33 cellular contexts compared by ENCODE assay signal in the genomic region with DNA sequence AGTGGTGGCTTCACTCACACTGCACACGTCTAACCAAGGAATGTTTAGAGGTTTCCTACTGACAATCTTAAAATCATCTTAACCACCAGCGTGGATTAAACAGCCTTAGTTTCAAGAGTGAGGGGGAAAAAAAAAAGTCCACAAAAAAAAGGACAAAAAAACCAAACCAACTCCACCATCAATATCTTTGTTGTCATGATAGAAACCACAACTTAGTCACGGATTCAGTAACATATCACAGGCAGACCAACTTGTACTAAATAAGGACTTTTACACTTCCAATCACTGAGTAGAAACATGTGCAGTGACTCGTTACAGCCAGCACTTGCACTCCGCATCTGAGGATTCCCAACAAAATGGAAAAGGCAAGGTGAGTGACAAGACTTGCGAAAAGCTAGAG. TPM values are rescaled to one million over a fixed set of nuclear protein-coding genes. Genes with fewer than 3 reads are reported as not detected.
A peak's percentile ranks its signal among the peaks of the same experiment; 100 is the strongest.
DNase-seq lines count a peak whose midpoint lies in the region; ATAC-seq and TF ChIP-seq lines count a peak whose summit lies in the region.
"Had no signal": no experiment of that assay in that cellular context is flagged by ENCODE, and none has a peak within 500 bp of the region (broad histone marks: within the 10 kb centered on the region; RNA-seq: fewer than 3 reads in every experiment).

No MANE protein-coding gene starts in this region.

- peaks cover 15% of the 10 kb centered on the region for H3K36me3 Mint-ChIP-seq in endothelial cell (ENCODE audit: low read depth, unreplicated experiment)
- peaks cover 44% of the 10 kb centered on the region for H3K36me3 Mint-ChIP-seq in nephron progenitor cell (ENCODE audit: low read depth)
- H3K36me3 Mint-ChIP-seq: natural killer cell had no signal

- H3K27ac Mint-ChIP-seq in endothelial cell (ENCODE audit: unreplicated experiment) (peak overlapping the region; percentile 38), nephron progenitor cell (peak overlapping the region; percentile 96)
- H3K27ac Mint-ChIP-seq: activated naive CD8-positive, alpha-beta T cell; endodermal cell; natural killer cell had no signal

- H3K4me3 Mint-ChIP-seq in endothelial cell (ENCODE audit: unreplicated experiment): no peak overlapping the region
- H3K4me3 Mint-ChIP-seq in nephron progenitor cell: no peak overlapping the region
- H3K4me3 Mint-ChIP-seq: activated naive CD8-positive, alpha-beta T cell; endodermal cell; natural killer cell had no signal

- H3K36me3 ChIP-seq in SK-N-MC (ENCODE audit: insufficient read depth, low read length): no peaks in the 10 kb centered on the region
- H3K36me3 ChIP-seq: lower lobe of right lung, suprapubic skin, upper lobe of right lung had no signal

- H3K27me3 Mint-ChIP-seq in endothelial cell (ENCODE audit: unreplicated experiment): peaks cover 3% of the 10 kb centered on the region
- H3K27me3 Mint-ChIP-seq in nephron progenitor cell (ENCODE audit: low read depth, poor library complexity): peaks cover 3% of the 10 kb centered on the region

- H3K4me1 Mint-ChIP-seq in endothelial cell (ENCODE audit: unreplicated experiment) (peaks cover 36% of the 10 kb centered on the region), nephron progenitor cell (peaks cover 28% of the 10 kb centered on the region)
- H3K4me1 Mint-ChIP-seq: endodermal cell had no signal

- ATAC-seq in GM18909 (IDR thresholded peaks at IDR 0.05; ENCODE audit: poor library complexity, unreplicated experiment) (no peak), GM18519 (IDR thresholded peaks at IDR 0.05; ENCODE audit: low FRiP score, unreplicated experiment) (no peak), HG02759 (IDR thresholded peaks at IDR 0.05; ENCODE audit: unreplicated experiment) (no peak)
- ATAC-seq: esophagus mucosa, foreskin keratinocyte, lower lobe of right lung, mucosa of descending colon, natural killer cell, PC-3, upper lobe of right lung had no signal

- TF ChIP-seq CTCF in endothelial cell (IDR thresholded peaks at IDR 0.05; ENCODE audit: unreplicated experiment) (no peak), nephron progenitor cell (IDR thresholded peaks at IDR 0.05) (no peak)

- H3K9me3 ChIP-seq in SK-N-MC (ENCODE audit: low read depth, low read length): no peaks in the 10 kb centered on the region
- H3K9me3 ChIP-seq: lower lobe of right lung, mucosa of descending colon, suprapubic skin, upper lobe of right lung had no signal

- H3K4me3 ChIP-seq in SK-N-MC: peak overlapping the region; percentile 61
- H3K4me3 ChIP-seq: hepatocyte, lower lobe of right lung, mucosa of descending colon, suprapubic skin, upper lobe of right lung had no signal

- H3K9me3 Mint-ChIP-seq in endothelial cell (ENCODE audit: unreplicated experiment) (no peaks in the 10 kb centered on the region), nephron progenitor cell (peaks cover 9% of the 10 kb centered on the region)
- H3K9me3 Mint-ChIP-seq: natural killer cell had no signal

- DNase-seq in GM03348 (ENCODE audit: low spot score) (peak; percentile 54), SK-N-MC (ENCODE audit: low read depth, low spot score) (no peak), endothelial cell (ENCODE audit: low spot score) (no peak), nephron progenitor cell (no peak)
- DNase-seq in activated effector memory CD4-positive, alpha-beta T cell treated with anti-CD3 and anti-CD28 coated beads, Interleukin-2, amount 50 U/mL, for 16 hours: no peak
- DNase-seq: activated CD4-positive, alpha-beta T cell treated with anti-CD3 and anti-CD28 coated beads for 4 hours; activated effector memory CD4-positive, alpha-beta T cell treated with Interleukin-2 at 50 U/mL for 16 hours; anterior cingulate cortex; caudate nucleus; DMS79 treated with DMSO at 0.1 percent for 48 hours; endodermal cell; foreskin keratinocyte; GOT3; lower lobe of right lung; mucosa of descending colon; natural killer cell; NCI-H1417; NCI-H2081; NCI-H524 treated with DMSO at 0.1 percent for 48 hours; PC-3; stimulated activated naive CD4-positive, alpha-beta T cell treated with Interleukin-2 at 50 U/mL for 16 hours; upper lobe of right lung had no signal

- H3K9ac ChIP-seq in SK-N-MC (ENCODE audit: insufficient read length): no peak overlapping the region
- H3K9ac ChIP-seq: KMS-11 had no signal

- no peak overlapping the region for H3K27ac ChIP-seq in SK-N-MC
- H3K27ac ChIP-seq: C4-2B, foreskin keratinocyte, hepatocyte, HL-60, KMS-11, lower lobe of right lung, suprapubic skin, upper lobe of right lung, VCaP had no signal

RNA-seq across cellular contexts. Expression of a gene that starts 46.5 kb away (rescaled TPM):
- total RNA-seq in endothelial cell (ENCODE audit: unreplicated experiment): 113 TPM
